In the genomic region with DNA sequence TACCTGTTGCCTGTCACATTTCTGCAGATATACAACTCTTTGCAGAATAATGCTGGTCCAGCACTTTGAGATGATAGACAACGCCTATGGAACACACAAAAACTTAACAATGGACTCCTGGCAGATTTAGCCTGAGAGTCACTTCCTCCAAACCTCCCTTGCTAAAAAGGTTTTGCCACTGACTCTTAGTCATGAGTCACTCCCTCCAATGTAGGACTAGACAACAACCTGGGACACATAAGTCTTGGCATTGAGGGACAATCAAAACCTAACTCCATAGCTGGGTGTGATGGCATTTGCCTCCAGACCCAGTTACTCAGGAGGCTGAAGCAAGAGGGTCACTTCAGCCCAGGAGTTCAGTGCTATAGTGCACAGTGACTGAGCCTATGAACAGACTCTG, we compare ENCODE assay signal across 1 cellular context.
TF ChIP-seq lines count a peak whose summit lies in the region.

No MANE protein-coding gene starts in this region.

TF ChIP-seq in HCT116, 20 proteins besides CTCF, POLR2A, EP300 and RAD21 (continued from another document):
- TF ChIP-seq, protein P1, sequence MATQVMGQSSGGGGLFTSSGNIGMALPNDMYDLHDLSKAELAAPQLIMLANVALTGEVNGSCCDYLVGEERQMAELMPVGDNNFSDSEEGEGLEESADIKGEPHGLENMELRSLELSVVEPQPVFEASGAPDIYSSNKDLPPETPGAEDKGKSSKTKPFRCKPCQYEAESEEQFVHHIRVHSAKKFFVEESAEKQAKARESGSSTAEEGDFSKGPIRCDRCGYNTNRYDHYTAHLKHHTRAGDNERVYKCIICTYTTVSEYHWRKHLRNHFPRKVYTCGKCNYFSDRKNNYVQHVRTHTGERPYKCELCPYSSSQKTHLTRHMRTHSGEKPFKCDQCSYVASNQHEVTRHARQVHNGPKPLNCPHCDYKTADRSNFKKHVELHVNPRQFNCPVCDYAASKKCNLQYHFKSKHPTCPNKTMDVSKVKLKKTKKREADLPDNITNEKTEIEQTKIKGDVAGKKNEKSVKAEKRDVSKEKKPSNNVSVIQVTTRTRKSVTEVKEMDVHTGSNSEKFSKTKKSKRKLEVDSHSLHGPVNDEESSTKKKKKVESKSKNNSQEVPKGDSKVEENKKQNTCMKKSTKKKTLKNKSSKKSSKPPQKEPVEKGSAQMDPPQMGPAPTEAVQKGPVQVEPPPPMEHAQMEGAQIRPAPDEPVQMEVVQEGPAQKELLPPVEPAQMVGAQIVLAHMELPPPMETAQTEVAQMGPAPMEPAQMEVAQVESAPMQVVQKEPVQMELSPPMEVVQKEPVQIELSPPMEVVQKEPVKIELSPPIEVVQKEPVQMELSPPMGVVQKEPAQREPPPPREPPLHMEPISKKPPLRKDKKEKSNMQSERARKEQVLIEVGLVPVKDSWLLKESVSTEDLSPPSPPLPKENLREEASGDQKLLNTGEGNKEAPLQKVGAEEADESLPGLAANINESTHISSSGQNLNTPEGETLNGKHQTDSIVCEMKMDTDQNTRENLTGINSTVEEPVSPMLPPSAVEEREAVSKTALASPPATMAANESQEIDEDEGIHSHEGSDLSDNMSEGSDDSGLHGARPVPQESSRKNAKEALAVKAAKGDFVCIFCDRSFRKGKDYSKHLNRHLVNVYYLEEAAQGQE (IDR thresholded peaks at IDR 0.05; ENCODE audit: low read depth), result no peak
- no peak for TF ChIP-seq EZH2 (IDR thresholded peaks at IDR 0.05)
